ENCODE assay signal across 8 cellular contexts in the genomic region with DNA sequence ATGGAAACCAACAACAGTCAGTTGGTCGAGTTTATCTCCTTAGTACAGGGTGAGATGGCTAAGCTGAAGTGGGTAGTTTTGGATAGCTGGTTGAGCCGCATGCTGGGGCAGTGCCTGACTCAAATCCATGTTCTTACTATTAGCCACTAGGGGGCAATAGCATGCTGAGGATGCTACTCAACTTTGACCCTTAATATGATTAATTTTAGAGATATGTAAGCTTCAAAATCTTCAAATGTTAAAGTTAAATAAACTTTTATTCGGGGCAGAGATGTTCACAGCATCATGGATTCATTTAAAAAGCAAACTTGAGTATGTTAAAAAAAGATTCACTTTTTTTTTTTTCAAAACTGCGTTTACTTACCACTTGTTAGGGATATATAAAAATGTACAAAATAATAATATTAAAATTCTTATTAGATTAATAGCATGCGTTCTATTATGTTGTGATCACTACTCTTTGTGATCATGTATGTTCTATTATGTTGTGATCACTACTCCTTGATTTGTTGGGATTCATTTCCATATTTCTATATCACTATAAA. TPM values are rescaled to one million over a fixed set of nuclear protein-coding genes. Genes with fewer than 3 reads are reported as not detected.
A peak's percentile ranks its signal among the peaks of the same experiment; 100 is the strongest.
DNase-seq lines count a peak whose midpoint lies in the region; ATAC-seq, FAIRE-seq and TF ChIP-seq lines count a peak whose summit lies in the region.

No MANE protein-coding gene starts in this region.

- peak; percentile 79 for TF ChIP-seq CTCF in D721Med (IDR thresholded peaks at IDR 0.05; ENCODE audit: insufficient read depth, missing control alignments)
- peak; percentile 75 for TF ChIP-seq CTCF in bronchial epithelial cell (IDR thresholded peaks at IDR 0.05; ENCODE audit: insufficient read depth, low read length, severe bottlenecking)

- no peaks in the 10 kb centered on the region for H3K4me1 Mint-ChIP-seq in stimulated activated naive CD8-positive, alpha-beta T cell treated with anti-CD3 and anti-CD28 coated beads, Interleukin-15, amount 100 ng/mL, for 72 hours

- peaks cover 5% of the 10 kb centered on the region for H3K27me3 Mint-ChIP-seq in stimulated activated naive CD8-positive, alpha-beta T cell treated with anti-CD3 and anti-CD28 coated beads, Interleukin-15, amount 100 ng/mL, for 72 hours

- no peak overlapping the region for H3K4me3 ChIP-seq in bronchial epithelial cell (ENCODE audit: low read depth, low read length)

- peak; percentile 68 for FAIRE-seq in D721Med (lab: Jason Lieb, UNC)
- FAIRE-seq in bronchial epithelial cell (lab: Jason Lieb, UNC), result no peak

- no peak overlapping the region for H3K4me3 Mint-ChIP-seq in stimulated activated naive CD8-positive, alpha-beta T cell treated with anti-CD3 and anti-CD28 coated beads, Interleukin-15, amount 100 ng/mL, for 72 hours

- peak; percentile 81 for ATAC-seq in stimulated activated naive CD8-positive, alpha-beta T cell treated with anti-CD3 and anti-CD28 coated beads, Interleukin-15, amount 100 ng/mL, for 72 hours

- no peaks in the 10 kb centered on the region for H3K27me3 ChIP-seq in bronchial epithelial cell (ENCODE audit: control insufficient read depth, insufficient read depth, low read length)

- no peaks in the 10 kb centered on the region for H3K36me3 ChIP-seq in bronchial epithelial cell (ENCODE audit: control insufficient read depth, insufficient read depth, low read length)

- no peaks in the 10 kb centered on the region for H3K9me3 Mint-ChIP-seq in stimulated activated naive CD8-positive, alpha-beta T cell treated with anti-CD3 and anti-CD28 coated beads, Interleukin-15, amount 100 ng/mL, for 72 hours

- no peak overlapping the region for H3K27ac Mint-ChIP-seq in stimulated activated naive CD8-positive, alpha-beta T cell treated with anti-CD3 and anti-CD28 coated beads, Interleukin-15, amount 100 ng/mL, for 72 hours

- DNase-seq in D721Med (ENCODE audit: insufficient read length, low spot score), result peak; percentile 27
- peak; percentile 32 for DNase-seq in GM19240 (ENCODE audit: insufficient read length, low spot score)
- DNase-seq in HT-29 (ENCODE audit: low spot score), result peak; percentile 60
- peak; percentile 35 for DNase-seq in RPMI7951 (ENCODE audit: low read depth)
- peak; percentile 55 for DNase-seq in bronchial epithelial cell (ENCODE audit: low read depth)
- peak; percentile 49 for DNase-seq in left kidney (ENCODE audit: low read depth, low spot score)
- peak; percentile 11 to 14 for DNase-seq in stimulated activated naive CD8-positive, alpha-beta T cell treated with anti-CD3 and anti-CD28 coated beads, Interleukin-15, amount 100 ng/mL, for 72 hours
- DNase-seq in effector CD8-positive, alpha-beta T cell (lab: John Stamatoyannopoulos, UW), result no peak

RNA-seq across cellular contexts. Expression of a gene that starts 57.0 kb away (rescaled TPM):
- total RNA-seq in HT-29 (2014; rRNA removed; shearing (Covaris generic)), result 0.56 TPM in 1 of 2 replicates, not detected in the other
- total RNA-seq in RPMI7951 (2014; rRNA removed; shearing (Covaris generic)), result 0.48 TPM in 1 of 2 replicates, not detected in the other
- 0.26 TPM in 2 replicates for total RNA-seq in bronchial epithelial cell
